24 cellular contexts compared by ENCODE assay signal in genomic region chr4:20672262-20672661, GRCh38.
"Had no signal": no experiment of that assay in that cellular context is flagged by ENCODE, and none has a peak within 500 bp of the region (broad histone marks: within the 10 kb centered on the region; RNA-seq: fewer than 3 reads in every experiment).

No MANE protein-coding gene starts in this region.

- H3K4me3 ChIP-seq: K562, SJSA1, SK-N-MC had no signal

- H3K36me3 ChIP-seq: SJSA1 had no signal

- H3K9me3 ChIP-seq: SJSA1 had no signal

- H3K4me1 ChIP-seq: SJSA1 had no signal

- H3K27me3 ChIP-seq: SJSA1 had no signal

- H3K9ac ChIP-seq: KMS-11 had no signal

- DNase-seq: Kasumi-1, MM.1S, NCI-H1092 treated with DMSO at 0.1 percent for 48 hours, NCI-H1436 treated with DMSO at 0.1 percent for 48 hours, NCI-H1694, NCI-H187 treated with DMSO at 0.1 percent for 48 hours, NCI-H2029 treated with DMSO at 0.1 percent for 48 hours, NCI-H2171, NCI-H226, NCI-H446, NCI-H510A, NCI-H524 treated with DMSO at 0.1 percent for 48 hours, NCI-H69, NCI-H774, Right ventricle myocardium superior, RPMI8226, SIG-M5 had no signal

- H3K27ac Mint-ChIP-seq: IgD-negative memory B cell had no signal

- H3K4me2 ChIP-seq: KMS-11 had no signal

- ATAC-seq: K562 had no signal

- FAIRE-seq: HTR-8/SVneo, K562, RCC 7860 had no signal

- H3K27ac ChIP-seq: KMS-11, SJSA1, SK-N-MC had no signal

- H3K4me3 Mint-ChIP-seq: IgD-negative memory B cell had no signal
